8 cellular contexts compared by ENCODE assay signal in the genomic region with DNA sequence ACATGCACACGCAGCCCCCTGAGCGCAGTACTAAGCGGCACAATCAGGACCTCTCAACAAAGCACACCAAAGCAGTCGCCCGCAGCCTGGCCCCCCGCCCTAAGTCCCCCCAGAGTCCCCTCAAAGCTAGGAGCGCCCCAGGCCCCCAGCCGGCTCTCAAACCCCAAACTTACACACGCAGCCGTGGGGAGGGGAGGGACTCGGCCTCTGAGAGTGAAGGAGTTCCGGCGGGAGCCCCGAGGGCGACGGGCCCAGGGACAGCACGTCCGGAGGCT. TPM values are rescaled to one million over a fixed set of nuclear protein-coding genes. Genes with fewer than 3 reads are reported as not detected.
A peak's percentile ranks its signal among the peaks of the same experiment; 100 is the strongest.
DNase-seq lines count a peak whose midpoint lies in the region; ATAC-seq, FAIRE-seq and TF ChIP-seq lines count a peak whose summit lies in the region.

No MANE protein-coding gene starts in this region.

- no peaks in the 10 kb centered on the region for H3K9me1 ChIP-seq in K562 (ENCODE audit: control insufficient read depth, insufficient read depth, low read length)

- TF ChIP-seq CTCF in K562 (IDR thresholded peaks at IDR 0.05 in 2 of 3, conservative IDR thresholded peaks at IDR 0.05 in 1 of 3; ENCODE audit: insufficient read depth in 2 of 3, low read depth in 1 of 3, low read length in 3 of 3): no peak
- no peak for TF ChIP-seq CTCF in tibial nerve (IDR thresholded peaks at IDR 0.05)

- in situ Hi-C loops in K562 (cut with MboI): no loop called here

- CTCF ChIA-PET in K562 (lab: Yijun Ruan, JAX; ENCODE audit: low intra/inter-chr PET ratio): no interaction called here

- peaks cover 2 to 3% of the 10 kb centered on the region in 2 donors for H3K36me3 Mint-ChIP-seq in activated T-cell treated with anti-CD3 and anti-CD28 coated beads, Interleukin-2, amount 50 U/mL, for 72 hours (ENCODE audit: insufficient read depth in 2 of 2)
- no peaks in the 10 kb centered on the region for H3K36me3 Mint-ChIP-seq in memory B cell

- 0% methylated on average over 8 of the region's 18 CpGs for WGBS in K562 (ENCODE audit: insufficient coverage, low coverage, missing lambda C conversion rate)
- 0 to 2% methylated on average over 4 to 6 of the region's 18 CpGs for WGBS in tibial nerve, 2 donors

- H3K27ac ChIP-seq in K562 (ENCODE audit: extremely low read depth, low read depth, low read length): peak overlapping the region; percentile 98
- peak overlapping the region in 1 of 4 donors; percentile 16 for H3K27ac ChIP-seq in tibial nerve
- H3K27ac ChIP-seq in Karpas-422 (ENCODE audit: low read length): no peak overlapping the region

- peak overlapping the region; percentile 5 for H3K27ac Mint-ChIP-seq in activated T-cell treated with anti-CD3 and anti-CD28 coated beads, Interleukin-2, amount 50 U/mL, for 72 hours
- H3K27ac Mint-ChIP-seq in memory B cell: no peak overlapping the region

- TF ChIP-seq POLR2A in K562 (conservative IDR thresholded peaks at IDR 0.05) (no peak), tibial nerve (IDR thresholded peaks at IDR 0.05) (no peak)

- H3K4me1 ChIP-seq in K562 (replicated peaks in 1 of 2; ENCODE audit: control insufficient read depth in 2 of 2, insufficient read depth in 2 of 2, low read length in 2 of 2) (peaks cover 7 to 72% of the 10 kb centered on the region in 2 experiments; a peak in 3 of 5 replicates), tibial nerve (peaks cover 0 to 81% (median 48%) of the 10 kb centered on the region in 4 donors), Karpas-422 (ENCODE audit: low read length) (no peaks in the 10 kb centered on the region)

- POLR2A ChIA-PET in K562 (lab: Yijun Ruan, JAX): interaction anchor here (0.5 to 1.6 kb wide), 7 partner anchors 10 to 530 kb away, joined by 3 to 6 read pairs (median 3); no protein-coding TSS in a partner anchor

- ATAC-seq in activated T-cell treated with anti-CD3 and anti-CD28 coated beads, Interleukin-2, amount 50 U/mL, for 72 hours (replicated peaks in 1 of 2): no peak
- ATAC-seq in K562 (no peak), memory B cell (ENCODE audit: low read depth) (peak; percentile 9)

- H3K9me3 ChIP-seq in K562 (replicated peaks; ENCODE audit: control insufficient read depth, insufficient read depth, low read depth, low read length) (no peaks in the 10 kb centered on the region), tibial nerve (no peaks in the 10 kb centered on the region), Karpas-422 (ENCODE audit: low read length) (no peaks in the 10 kb centered on the region)

- DNase-seq in activated T-cell treated with anti-CD3 and anti-CD28 coated beads, Interleukin-2, amount 50 U/mL, for 72 hours: no peak
- DNase-seq in activated T-cell treated with anti-CD3 and anti-CD28 coated beads for 4 hours: no peak
- DNase-seq in K562 (ENCODE audit: extremely low read depth in 1 of 4, low spot score in 3 of 4): no peak
- no peak for DNase-seq in memory B cell (ENCODE audit: low spot score in 2 of 2)
- no peak for DNase-seq in tibial nerve (ENCODE audit: low spot score in 2 of 2)
- no peak for DNase-seq in GOT3 (lab: John Stamatoyannopoulos, UW)
- DNase-seq in activated gamma-delta T cell (lab: John Stamatoyannopoulos, UW): no peak
- DNase-seq in Karpas-422: no peak

- peak overlapping the region; percentile 98 for H3K9ac ChIP-seq in K562 (ENCODE audit: insufficient read depth in 1 of 2, low read depth in 2 of 2, low read length in 2 of 2)
- H3K9ac ChIP-seq in Karpas-422 (ENCODE audit: low read length): no peak overlapping the region

- FAIRE-seq in K562 (lab: Jason Lieb, UNC): no peak

- H3K79me2 ChIP-seq in K562 (ENCODE audit: control insufficient read depth, insufficient read depth, low read length) (peaks cover 100% of the 10 kb centered on the region), Karpas-422 (ENCODE audit: low read length) (no peaks in the 10 kb centered on the region)

- TF ChIP-seq EP300 in K562 (IDR thresholded peaks at IDR 0.05; ENCODE audit: low read length): no peak
- no peak for TF ChIP-seq EP300 in tibial nerve (IDR thresholded peaks at IDR 0.05)

- H3K9me3 Mint-ChIP-seq in activated T-cell treated with anti-CD3 and anti-CD28 coated beads, Interleukin-2, amount 50 U/mL, for 72 hours: no peaks in the 10 kb centered on the region
- no peaks in the 10 kb centered on the region for H3K9me3 Mint-ChIP-seq in memory B cell

- H3K4me2 ChIP-seq in K562 (ENCODE audit: insufficient read depth, low read length) (peak overlapping the region; percentile 92), Karpas-422 (ENCODE audit: low read depth, low read length, poor library complexity, severe bottlenecking) (no peak overlapping the region)

- H3K36me3 ChIP-seq in K562 (ENCODE audit: control insufficient read depth, insufficient read depth, low read length) (peaks cover 78% of the 10 kb centered on the region), tibial nerve (no peaks in the 10 kb centered on the region), Karpas-422 (ENCODE audit: insufficient read depth, low read length) (no peaks in the 10 kb centered on the region)

- H3K27me3 Mint-ChIP-seq in activated T-cell treated with anti-CD3 and anti-CD28 coated beads, Interleukin-2, amount 50 U/mL, for 72 hours (ENCODE audit: low read depth): peaks cover 66% of the 10 kb centered on the region
- H3K27me3 Mint-ChIP-seq in memory B cell: peaks cover 37% of the 10 kb centered on the region

- TF ChIP-seq RAD21 in K562 (CRISPR knock-in tag; conservative IDR thresholded peaks at IDR 0.05 in 1 of 2, IDR thresholded peaks at IDR 0.05 in 1 of 2): no peak

- peak overlapping the region; percentile 86 to 93 for H3K4me3 Mint-ChIP-seq in activated T-cell treated with anti-CD3 and anti-CD28 coated beads, Interleukin-2, amount 50 U/mL, for 72 hours
- peak overlapping the region; percentile 70 for H3K4me3 Mint-ChIP-seq in memory B cell

- H2AFZ ChIP-seq in K562 (ENCODE audit: low read depth, low read length) (no peak overlapping the region), Karpas-422 (ENCODE audit: low read length) (no peak overlapping the region)

- H3K9me2 ChIP-seq in Karpas-422 (replicated peaks; ENCODE audit: insufficient read depth, low read length): no peaks in the 10 kb centered on the region

- intact Hi-C loops in K562 (cut with micrococcal nuclease): loop anchor here (5.0 kb wide), 1 partner anchor 60 kb away; no protein-coding TSS in a partner anchor

- peaks cover 47% of the 10 kb centered on the region for H3K4me1 Mint-ChIP-seq in activated T-cell treated with anti-CD3 and anti-CD28 coated beads, Interleukin-2, amount 50 U/mL, for 72 hours (ENCODE audit: low read depth)
- peaks cover 25% of the 10 kb centered on the region for H3K4me1 Mint-ChIP-seq in memory B cell

- H3K27me3 ChIP-seq in K562 (ENCODE audit: control insufficient read depth in 2 of 2, insufficient read depth in 2 of 2, low read length in 2 of 2): no peaks in the 10 kb centered on the region
- H3K27me3 ChIP-seq in tibial nerve: peaks cover 8 to 100% of the 10 kb centered on the region in 2 donors
- H3K27me3 ChIP-seq in Karpas-422 (ENCODE audit: low read length): no peaks in the 10 kb centered on the region

- H3K4me3 ChIP-seq in K562 (peak overlapping the region; percentile 98), tibial nerve (peak overlapping the region; percentile 27 to 54 (median 47)), Karpas-422 (ENCODE audit: low read length) (no peak overlapping the region)

- BruUV-seq in K562 (replicated peaks; lab: Mats Ljungman, UMichigan): no TSS peak

- H4K20me1 ChIP-seq in K562 (replicated peaks; ENCODE audit: control insufficient read depth, insufficient read depth, low read length): peaks cover 22% of the 10 kb centered on the region
- no peaks in the 10 kb centered on the region for H4K20me1 ChIP-seq in Karpas-422 (ENCODE audit: insufficient read depth, low read depth, low read length)

RNA-seq across cellular contexts. Expression of gene GATA2, which starts 5.5 kb away (rescaled TPM):
- 1 to 10 TPM; 2.9 to 4.1 TPM for total RNA-seq in activated T-cell treated with anti-CD3 and anti-CD28 coated beads, Interleukin-2, amount 50 U/mL, for 72 hours
- total RNA-seq in K562 (2011; cell fraction: chromatin; rRNA removed; ENCODE audit: low replicate concordance): 49.8 and 107 TPM in 2 replicates
- 84.0 and 88.4 TPM in 2 replicates for total RNA-seq in K562 (2011; cell fraction: nucleolus; rRNA removed)
- 50.5 and 57.9 TPM in 2 replicates for total RNA-seq in K562 (2011; cell fraction: nucleoplasm; rRNA removed)
- total RNA-seq in K562 (2014; rRNA removed): 86.9 and 125 TPM in 2 replicates
- 32.6 and 32.8 TPM in 2 replicates for total RNA-seq in K562 (2014; rRNA removed; fragmentation: Illumina TruSeq; extraction: Trizol)
- total RNA-seq in K562 (2015; rRNA removed; fragmentation: Illumina TruSeq; extraction: Trizol): 50.8 and 55.3 TPM in 2 replicates
- total RNA-seq in K562 (2021): 215 and 218 TPM in 2 replicates
- polyA plus RNA-seq in K562 (2011; rRNA removed): 28.9 and 29.6 TPM in 2 replicates
- 29.6 and 67.6 TPM in 2 replicates for polyA plus RNA-seq in K562 (2011; cell fraction: cytosol; rRNA removed)
- polyA plus RNA-seq in K562 (2011; cell fraction: nucleus; rRNA removed): 108 and 210 TPM in 2 replicates
- 126 and 159 TPM in 2 replicates for polyA plus RNA-seq in K562 (2012)
- polyA plus RNA-seq in K562 (2014; fragmentation: Illumina TruSeq; extraction: Trizol): 74.6 and 129 TPM in 2 replicates
- polyA plus RNA-seq in K562 (2014; fragmentation: Nextera tagmentation; extraction: Ambion mirVana): 10 to 100 TPM in 1 of 2 experiments, 1 to 10 TPM in 1; 8.5 to 11.6 TPM
- 113 and 118 TPM in 2 replicates for polyA plus RNA-seq in K562 (2014; rRNA removed)
- 12.2 and 21.4 TPM in 2 replicates for polyA minus RNA-seq in K562 (2011; rRNA and poly(A)+ RNA removed)
- 57.2 and 76.2 TPM in 2 replicates for polyA minus RNA-seq in K562 (2011; cell fraction: cytosol; rRNA and poly(A)+ RNA removed)
- polyA minus RNA-seq in K562 (2011; cell fraction: nucleus; rRNA and poly(A)+ RNA removed): 42.5 and 50.0 TPM in 2 replicates
- 10 to 100 TPM in 3 of 4 donors, 1 to 10 TPM in 1; 8.1 to 24.7 (median 15.9) TPM for total RNA-seq in tibial nerve
- total RNA-seq in Karpas-422 (2014; rRNA removed; shearing (Covaris generic); ENCODE audit: low replicate concordance): not detected in 2 replicates

RNA-seq across cellular contexts. Expression of gene DNAJB8, which starts 20.8 kb away (rescaled TPM):
- not detected for total RNA-seq in activated T-cell treated with anti-CD3 and anti-CD28 coated beads, Interleukin-2, amount 50 U/mL, for 72 hours
- not detected in 2 replicates for total RNA-seq in K562 (2011; cell fraction: chromatin; rRNA removed; ENCODE audit: low replicate concordance)
- total RNA-seq in K562 (2011; cell fraction: nucleolus; rRNA removed): not detected in 2 replicates
- not detected in 2 replicates for total RNA-seq in K562 (2011; cell fraction: nucleoplasm; rRNA removed)
- total RNA-seq in K562 (2014; rRNA removed): 0.04 TPM in 1 of 2 replicates, not detected in the other
- not detected in 2 replicates for total RNA-seq in K562 (2014; rRNA removed; fragmentation: Illumina TruSeq; extraction: Trizol)
- not detected in 2 replicates for total RNA-seq in K562 (2015; rRNA removed; fragmentation: Illumina TruSeq; extraction: Trizol)
- not detected in 2 replicates for total RNA-seq in K562 (2021)
- not detected in 2 replicates for polyA plus RNA-seq in K562 (2011; rRNA removed)
- not detected in 2 replicates for polyA plus RNA-seq in K562 (2011; cell fraction: cytosol; rRNA removed)
- polyA plus RNA-seq in K562 (2011; cell fraction: nucleus; rRNA removed): not detected in 2 replicates
- not detected in 2 replicates for polyA plus RNA-seq in K562 (2012)
- polyA plus RNA-seq in K562 (2014; fragmentation: Illumina TruSeq; extraction: Trizol): not detected in 2 replicates
- not detected for polyA plus RNA-seq in K562 (2014; fragmentation: Nextera tagmentation; extraction: Ambion mirVana)
- not detected in 2 replicates for polyA plus RNA-seq in K562 (2014; rRNA removed)
- polyA minus RNA-seq in K562 (2011; rRNA and poly(A)+ RNA removed): not detected in 2 replicates
- polyA minus RNA-seq in K562 (2011; cell fraction: cytosol; rRNA and poly(A)+ RNA removed): not detected in 2 replicates
- polyA minus RNA-seq in K562 (2011; cell fraction: nucleus; rRNA and poly(A)+ RNA removed): not detected in 2 replicates
- not detected for total RNA-seq in tibial nerve
- total RNA-seq in Karpas-422 (2014; rRNA removed; shearing (Covaris generic); ENCODE audit: low replicate concordance): not detected in 2 replicates
